ENCODE assay signal across 8 cellular contexts in genomic region chr7:43764039-43764789, GRCh38. TPM values are rescaled to one million over a fixed set of nuclear protein-coding genes. Genes with fewer than 3 reads are reported as not detected.
A peak's percentile ranks its signal among the peaks of the same experiment; 100 is the strongest.
DNase-seq lines count a peak whose midpoint lies in the region; ATAC-seq and TF ChIP-seq lines count a peak whose summit lies in the region.

No MANE protein-coding gene starts in this region.

- H3K27ac Mint-ChIP-seq in activated naive CD8-positive, alpha-beta T cell = peak overlapping the region; percentile 50
- peak overlapping the region; percentile 31 for H3K27ac Mint-ChIP-seq in type B pancreatic cell

- H3K4me1 Mint-ChIP-seq in activated naive CD8-positive, alpha-beta T cell (ENCODE audit: low read depth) = peaks cover 44% of the 10 kb centered on the region
- H3K4me1 Mint-ChIP-seq in type B pancreatic cell (ENCODE audit: unreplicated experiment) = peaks cover 20% of the 10 kb centered on the region

- H3K4me3 Mint-ChIP-seq in activated naive CD8-positive, alpha-beta T cell = peak overlapping the region; percentile 74
- no peak overlapping the region for H3K4me3 Mint-ChIP-seq in type B pancreatic cell

- H3K4me1 ChIP-seq in mucosa of descending colon (ENCODE audit: low read depth) = no peaks in the 10 kb centered on the region

- no peaks in the 10 kb centered on the region for H3K36me3 Mint-ChIP-seq in activated naive CD8-positive, alpha-beta T cell
- H3K36me3 Mint-ChIP-seq in type B pancreatic cell = no peaks in the 10 kb centered on the region

- H3K9me3 Mint-ChIP-seq in activated naive CD8-positive, alpha-beta T cell (ENCODE audit: low read depth) = no peaks in the 10 kb centered on the region
- no peaks in the 10 kb centered on the region for H3K9me3 Mint-ChIP-seq in type B pancreatic cell

- H3K27me3 Mint-ChIP-seq in activated naive CD8-positive, alpha-beta T cell = no peaks in the 10 kb centered on the region
- peaks cover 10% of the 10 kb centered on the region for H3K27me3 Mint-ChIP-seq in type B pancreatic cell

- H3K36me3 ChIP-seq in mucosa of descending colon (ENCODE audit: low read depth) = no peaks in the 10 kb centered on the region

- intact Hi-C loops in mucosa of descending colon (cut with DNase I, micrococcal nuclease) = no loop called here

- no peak for TF ChIP-seq CTCF in mucosa of descending colon (IDR thresholded peaks at IDR 0.05)
- no peak for TF ChIP-seq CTCF in type B pancreatic cell (conservative IDR thresholded peaks at IDR 0.05)

- ATAC-seq in GM18517 (IDR thresholded peaks at IDR 0.05; ENCODE audit: unreplicated experiment) (peak; percentile 42), HG03432 (IDR thresholded peaks at IDR 0.05; ENCODE audit: unreplicated experiment) (peak; percentile 63), mucosa of descending colon (peak; percentile 66)

- DNase-seq in mucosa of descending colon (peak in 2 of 3 donors; percentile 49 to 73), type B pancreatic cell (ENCODE audit: extremely low spot score, unreplicated experiment) (no peak), iPS-NIHi7 (ENCODE audit: extremely low spot score) (no peak), DMS153 treated with DMSO at 0.1 percent for 48 hours (lab: John Stamatoyannopoulos, UW; ENCODE audit: unreplicated experiment) (no peak), substantia nigra (lab: John Stamatoyannopoulos, UW) (no peak)

- H3K27ac ChIP-seq in substantia nigra (ENCODE audit: low read depth, low read length, poor library complexity, severe bottlenecking) = no peak overlapping the region

- H3K4me3 ChIP-seq in mucosa of descending colon = no peak overlapping the region

- no peaks in the 10 kb centered on the region for H3K9me3 ChIP-seq in mucosa of descending colon

RNA-seq across cellular contexts. Expression of gene BLVRA, which starts 5.7 kb away (rescaled TPM):
- total RNA-seq in mucosa of descending colon (10 to 100 TPM in 2 of 3 donors, 1 to 10 TPM in 1; 8.1 to 55.4 (median 12.9) TPM), type B pancreatic cell (ENCODE audit: low replicate concordance) (8.6 and 19.3 TPM in 2 replicates)

RNA-seq across cellular contexts. Expression of gene COA1, which starts 34.9 kb away (rescaled TPM):
- total RNA-seq in mucosa of descending colon (10 to 100 TPM; 35.1 to 42.1 (median 38.8) TPM), type B pancreatic cell (ENCODE audit: low replicate concordance) (49.8 and 75.3 TPM in 2 replicates)

Comparison
In these comparisons a context has a peak if more than half of its experiments do, and no peak if none do; other contexts are left out.
1. DNase-seq: peak in mucosa of descending colon (2 of 3); none in type B pancreatic cell (single experiment), iPS-NIHi7 (single experiment), DMS153 treated with DMSO at 0.1 percent for 48 hours (single experiment) and substantia nigra (0 of 49).
2. Peak in every context shown above with its lines, with median percentiles within 50 percentile points of each other: ATAC-seq.